ENCODE assay signal across 1 cellular context in the genomic region with DNA sequence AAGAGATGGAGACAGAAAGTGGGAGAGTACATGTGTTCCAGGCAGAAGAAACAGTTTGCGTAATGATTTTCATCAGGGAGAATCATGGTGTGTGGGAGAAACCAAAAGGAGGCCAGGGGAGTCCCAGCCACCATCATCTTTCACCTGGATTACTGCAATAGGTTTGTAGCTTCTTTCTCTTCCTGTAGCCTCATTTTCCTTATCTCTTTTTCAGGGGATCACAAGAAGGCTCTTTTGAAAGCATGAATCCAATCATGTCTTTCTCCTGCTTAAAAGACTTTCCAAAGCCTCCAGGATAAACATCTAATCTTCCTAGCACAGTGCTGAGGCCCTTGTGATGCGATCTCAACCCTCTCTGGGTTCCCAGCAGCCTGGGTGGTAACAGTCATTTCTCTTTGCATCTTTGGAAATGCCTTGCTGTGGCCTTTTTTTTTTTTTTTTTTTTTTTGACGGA.
TF ChIP-seq lines count a peak whose summit lies in the region.

No MANE protein-coding gene starts in this region.

TF ChIP-seq in GM23338, 12 proteins besides CTCF, POLR2A, EP300 and RAD21 (continued from another document):
- no peak for TF ChIP-seq REST (IDR thresholded peaks at IDR 0.05; ENCODE audit: unreplicated experiment)
- TF ChIP-seq EZH2phosphoT487 (IDR thresholded peaks at IDR 0.05; ENCODE audit: unreplicated experiment), result no peak
- no peak for TF ChIP-seq NANOG (IDR thresholded peaks at IDR 0.05; ENCODE audit: borderline replicate concordance)
- no peak for TF ChIP-seq ZNF331 (CRISPR knock-in tag; IDR thresholded peaks at IDR 0.05; ENCODE audit: low read depth)
- no peak for TF ChIP-seq POLR2AphosphoS5 (IDR thresholded peaks at IDR 0.05; ENCODE audit: low read depth)
- no peak for TF ChIP-seq CREB1 (CRISPR knock-in tag; IDR thresholded peaks at IDR 0.05; ENCODE audit: low read depth)
- TF ChIP-seq JUNB (IDR thresholded peaks at IDR 0.05; ENCODE audit: unreplicated experiment), result no peak
